15 cellular contexts compared by ENCODE assay signal in the genomic region with DNA sequence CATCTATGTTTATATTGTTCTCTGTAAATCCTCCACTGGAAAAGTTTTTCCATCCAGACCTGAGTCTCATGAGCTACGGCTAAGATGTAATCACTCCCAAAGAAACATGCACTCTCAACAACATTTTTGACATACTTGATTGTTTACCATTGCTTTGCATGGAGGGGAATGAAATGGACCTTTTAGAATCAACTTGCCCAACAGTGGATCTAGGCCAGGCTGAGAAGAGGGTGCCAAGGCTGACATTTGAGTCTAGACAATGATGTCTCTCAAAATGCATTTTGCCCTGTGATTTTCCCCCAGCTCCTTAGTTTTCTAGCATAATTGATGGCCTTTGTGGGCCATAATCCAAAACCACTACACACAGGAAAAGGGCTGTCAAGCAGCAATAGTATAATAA.
DNase-seq lines count a peak whose midpoint lies in the region; ATAC-seq and TF ChIP-seq lines count a peak whose summit lies in the region.
"Had no signal": no experiment of that assay in that cellular context is flagged by ENCODE, and none has a peak within 500 bp of the region (broad histone marks: within the 10 kb centered on the region; RNA-seq: fewer than 3 reads in every experiment).

No MANE protein-coding gene starts in this region.

- TF ChIP-seq CTCF in adrenal gland (IDR thresholded peaks at IDR 0.05) = no peak
- TF ChIP-seq CTCF in sigmoid colon (IDR thresholded peaks at IDR 0.05) = no peak
- TF ChIP-seq CTCF in BE2C (IDR thresholded peaks at IDR 0.05; ENCODE audit: low read depth, low read length) = no peak
- TF ChIP-seq CTCF in GM13977 (IDR thresholded peaks at IDR 0.05; ENCODE audit: extremely low read depth, insufficient read depth, missing control alignments) = no peak

- H3K4me1 Mint-ChIP-seq in CD8-positive, alpha-beta memory T cell = peaks cover 46 to 55% (median 52%) of the 10 kb centered on the region in 3 donors

- in situ Hi-C loops in GM13977 (cut with MboI; ENCODE audit: low pct_unique_long_range_greater_than_20kb, low sequenced_read_pairs, unreplicated experiment) = no loop called here

- no peak for DNase-seq in CD8-positive, alpha-beta memory T cell
- peak in 1 of 7 donors; percentile 24 for DNase-seq in adrenal gland
- peak; percentile 95 for DNase-seq in foreskin melanocyte
- no peak for DNase-seq in sigmoid colon
- DNase-seq in BE2C = no peak
- DNase-seq in GM13977 (ENCODE audit: low spot score) = no peak
- no peak for DNase-seq in GM19238 (ENCODE audit: insufficient read length, low spot score)
- DNase-seq: activated CD4-positive, alpha-beta T cell treated with anti-CD3 and anti-CD28 coated beads, Interleukin-2, amount 50 U/mL, for 48 hours; DMS153; KBM-7; NCI-H1417 treated with DMSO at 0.1 percent for 48 hours; RPMI8226 had no signal

- TF ChIP-seq EP300 in sigmoid colon (IDR thresholded peaks at IDR 0.05) = no peak

- peaks cover 33% of the 10 kb centered on the region for H3K4me1 ChIP-seq in CD8-positive, alpha-beta memory T cell (ENCODE audit: insufficient read depth, low read length)
- H3K4me1 ChIP-seq in adrenal gland (replicated peaks in 1 of 2) (peaks cover 0 to 6% of the 10 kb centered on the region in 2 donors), sigmoid colon (peaks cover 0 to 25% (median 18%) of the 10 kb centered on the region in 4 donors), BE2C (peaks cover 4% of the 10 kb centered on the region)

- peaks cover 0 to 2% (median 1%) of the 10 kb centered on the region in 3 donors for H3K36me3 Mint-ChIP-seq in CD8-positive, alpha-beta memory T cell

- CTCF ChIA-PET in CD8-positive, alpha-beta memory T cell (lab: Charles Lee) = interaction anchor here (1.2 kb wide), 1 partner anchor 127 kb away, joined by 5 read pairs; no protein-coding TSS in a partner anchor

- no peak overlapping the region for H3K4me3 ChIP-seq in CD8-positive, alpha-beta memory T cell (ENCODE audit: low read length)
- H3K4me3 ChIP-seq in adrenal gland (no peak overlapping the region), sigmoid colon (no peak overlapping the region), BE2C (ENCODE audit: low read depth, low read length) (no peak overlapping the region)

- no peak overlapping the region for H3K27ac ChIP-seq in CD8-positive, alpha-beta memory T cell (ENCODE audit: low read depth, low read length)
- peak overlapping the region in 4 of 5 donors; percentile 7 to 87 (median 16) for H3K27ac ChIP-seq in adrenal gland
- H3K27ac ChIP-seq in sigmoid colon = peak overlapping the region; percentile 3 to 63 (median 36)
- H3K27ac ChIP-seq: neutrophil had no signal

- H3K36me3 ChIP-seq in CD8-positive, alpha-beta memory T cell (ENCODE audit: insufficient read depth, low read length) = no peaks in the 10 kb centered on the region
- no peaks in the 10 kb centered on the region for H3K36me3 ChIP-seq in adrenal gland (replicated peaks in 1 of 2)
- no peaks in the 10 kb centered on the region for H3K36me3 ChIP-seq in sigmoid colon
- no peaks in the 10 kb centered on the region for H3K36me3 ChIP-seq in BE2C
- H3K36me3 ChIP-seq: neutrophil had no signal

- no peaks in the 10 kb centered on the region for H3K27me3 ChIP-seq in CD8-positive, alpha-beta memory T cell (ENCODE audit: insufficient read depth, low read length, poor library complexity, severe bottlenecking)
- H3K27me3 ChIP-seq in adrenal gland (no peaks in the 10 kb centered on the region), sigmoid colon (no peaks in the 10 kb centered on the region), BE2C (peaks cover 18% of the 10 kb centered on the region)
- H3K27me3 ChIP-seq: neutrophil had no signal

- peak overlapping the region; percentile 4 to 85 (median 64) for H3K27ac Mint-ChIP-seq in CD8-positive, alpha-beta memory T cell
- H3K27ac Mint-ChIP-seq: activated T-helper 2 cell treated with anti-CD3 and anti-CD28 coated beads, Interferon-gamma antibody, Interleukin-2, Interleukin-4, amounts not matched to agents 10 μg/mL and 5 μg/mL and 100 μg/mL, durations not matched to agents 14 hours and 24 hours and 36 hours had no signal

- no peaks in the 10 kb centered on the region for H3K9me3 ChIP-seq in CD8-positive, alpha-beta memory T cell (ENCODE audit: low read length)
- H3K9me3 ChIP-seq in adrenal gland (replicated peaks in 1 of 3) (no peaks in the 10 kb centered on the region), sigmoid colon (no peaks in the 10 kb centered on the region), BE2C (no peaks in the 10 kb centered on the region)
- H3K9me3 ChIP-seq: neutrophil had no signal

- no peak overlapping the region for H3K4me3 Mint-ChIP-seq in CD8-positive, alpha-beta memory T cell

- intact Hi-C loops in adrenal gland (cut with DNase I) (no loop called here), sigmoid colon (cut with DNase I) (no loop called here)

- POLR2A ChIA-PET in CD8-positive, alpha-beta memory T cell (lab: Charles Lee) = interaction anchor here (1.0 kb wide), 1 partner anchor 298 kb away, joined by 3 read pairs; a partner anchor contains a TSS

- no peaks in the 10 kb centered on the region for H3K9me3 Mint-ChIP-seq in CD8-positive, alpha-beta memory T cell
- H3K9me3 Mint-ChIP-seq: activated T-helper 2 cell treated with anti-CD3 and anti-CD28 coated beads, Interferon-gamma antibody, Interleukin-2, Interleukin-4, amounts not matched to agents 10 μg/mL and 5 μg/mL and 100 μg/mL, durations not matched to agents 14 hours and 24 hours and 36 hours had no signal

- no peak for ATAC-seq in HG02973 (IDR thresholded peaks at IDR 0.05; ENCODE audit: unreplicated experiment)

- TF ChIP-seq POLR2A in adrenal gland (IDR thresholded peaks at IDR 0.05) (no peak), sigmoid colon (IDR thresholded peaks at IDR 0.05) (no peak)

- WGBS in adrenal gland, 4 donors = 61 to 63% (median 62%) methylated on average over 1 of the region's 1 CpG
- WGBS in sigmoid colon, 2 donors = 84 to 95% methylated on average over 1 of the region's 1 CpG

- H3K27me3 Mint-ChIP-seq in CD8-positive, alpha-beta memory T cell = no peaks in the 10 kb centered on the region
